In the genomic region with DNA sequence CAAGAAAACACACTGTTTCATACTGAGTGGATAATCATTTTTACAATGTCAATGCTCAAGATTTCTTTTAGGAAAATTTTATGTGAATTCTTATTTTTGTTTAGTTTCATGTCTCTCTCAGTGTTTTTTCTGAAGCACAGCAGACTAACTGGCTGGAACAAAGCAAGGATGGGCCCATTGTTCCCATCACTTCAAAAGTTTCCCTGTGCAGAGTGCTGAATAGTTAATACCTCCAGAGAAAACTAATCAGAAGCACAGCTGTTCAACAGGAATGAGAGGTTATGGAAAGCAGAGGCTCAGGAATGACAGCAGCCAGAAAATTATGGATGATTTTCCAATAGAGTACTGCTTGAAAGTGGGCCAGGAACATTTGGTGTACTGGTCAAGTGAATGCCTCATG, we compare ENCODE assay signal across 1 cellular context.
TF ChIP-seq lines count a peak whose summit lies in the region.

No MANE protein-coding gene starts in this region.

TF ChIP-seq in IMR-90, 13 proteins besides CTCF, POLR2A, EP300 and RAD21:
- TF ChIP-seq CEBPB (IDR thresholded peaks at IDR 0.05; ENCODE audit: low read depth, low read length) (no peak), SMC3 (IDR thresholded peaks at IDR 0.05; ENCODE audit: low read depth, low read length) (no peak), RFX5 (IDR thresholded peaks at IDR 0.05; ENCODE audit: low read depth, low read length) (no peak), CHD1 (IDR thresholded peaks at IDR 0.05; ENCODE audit: low read depth, low read length) (no peak), MAFK (IDR thresholded peaks at IDR 0.05; ENCODE audit: low read depth, low read length) (no peak), BHLHE40 (IDR thresholded peaks at IDR 0.05; ENCODE audit: low read depth, low read length) (no peak), MAZ (IDR thresholded peaks at IDR 0.05; ENCODE audit: borderline replicate concordance, low read depth, low read length) (no peak)
TF ChIP-seq in IMR-90: peak in this region for 0.
